ENCODE assay signal across 8 cellular contexts in the genomic region with DNA sequence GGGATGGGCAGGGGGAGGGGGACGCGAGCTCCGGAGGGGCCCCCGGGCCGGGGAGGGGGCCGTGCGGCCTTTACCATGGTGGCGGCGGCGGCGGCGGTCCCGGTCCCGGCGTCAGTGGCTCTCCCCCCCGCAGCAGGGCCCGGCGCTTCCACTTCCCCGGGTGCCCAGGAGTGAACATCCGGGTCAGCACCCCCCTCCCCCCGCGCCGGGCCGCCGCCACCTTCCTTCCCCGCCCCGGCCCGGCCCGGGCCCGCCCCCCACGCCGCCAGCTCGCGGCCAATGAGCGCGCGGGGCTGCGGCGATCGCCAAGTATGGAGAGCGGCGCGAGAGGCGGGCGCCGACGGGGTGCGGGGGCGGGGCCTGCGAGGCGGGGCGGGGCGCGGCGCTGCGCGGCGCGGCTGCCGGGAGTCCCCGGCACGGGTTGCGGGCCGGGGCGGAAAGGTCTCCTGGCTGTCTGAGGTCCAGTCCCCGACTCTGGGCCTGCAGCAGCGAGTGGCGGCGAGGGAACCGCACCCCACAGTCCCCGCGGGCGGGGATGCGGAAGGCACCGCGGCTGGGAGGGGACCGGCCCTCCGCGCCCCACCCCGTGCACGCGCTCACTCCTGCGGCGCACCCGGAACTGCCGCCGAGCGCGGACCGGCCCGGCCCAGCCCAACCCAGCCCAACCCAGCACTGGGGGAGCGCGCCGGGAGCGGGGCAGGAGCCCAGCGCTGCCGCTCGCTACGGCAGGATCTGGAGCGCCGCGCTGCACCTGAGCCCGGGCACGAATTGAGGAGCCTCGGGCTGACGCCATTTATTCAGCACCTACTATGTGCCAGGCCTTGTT. TPM values are rescaled to one million over a fixed set of nuclear protein-coding genes. Genes with fewer than 3 reads are reported as not detected.
DNase-seq lines count a peak whose midpoint lies in the region; FAIRE-seq and TF ChIP-seq lines count a peak whose summit lies in the region.

Gene CAPZB (minus strand): TSS at position 178 of the 826 bp plus-strand sequence. CDS start 101 bp downstream, at position 77.

- H3K9ac ChIP-seq in H9 (ENCODE audit: extremely low read depth, insufficient read length, low read length): peak within 1 kb of the TSS; percentile 89
- H3K9ac ChIP-seq in SK-N-MC (ENCODE audit: insufficient read length): peak within 1 kb of the TSS; percentile 96

- H3K27me3 ChIP-seq in H9 (ENCODE audit: insufficient read depth, low read length): no peaks in the 10 kb centered on the region
- H3K27me3 ChIP-seq in neutrophil: no peaks in the 10 kb centered on the region

- peaks cover 12% of the 10 kb centered on the region for H3K79me1 ChIP-seq in H9 (ENCODE audit: insufficient read depth, low read depth, low read length, poor library complexity, severe bottlenecking)

- CTCF ChIA-PET in activated naive CD4-positive, alpha-beta T cell treated with anti-CD3 and anti-CD28 coated beads for 36 hours (lab: Charles Lee): interaction anchor here (0.8 to 1.7 kb wide), 4 partner anchors 20 to 142 kb away, joined by 3 to 9 read pairs (median 4); no protein-coding TSS in a partner anchor

- no peak within 1 kb of the TSS for H2BK15ac ChIP-seq in H9 (ENCODE audit: low read depth, low read length)

- FAIRE-seq in frontal cortex (lab: Jason Lieb, UNC): no peak

- H3K27ac Mint-ChIP-seq in H9: peak within 1 kb of the TSS; percentile 93 to 99 (median 95)
- peak within 1 kb of the TSS; percentile 97 for H3K27ac Mint-ChIP-seq in activated naive CD4-positive, alpha-beta T cell treated with anti-CD3 and anti-CD28 coated beads for 36 hours

- no peak within 1 kb of the TSS for H3T11ph ChIP-seq in H9 (ENCODE audit: low read length)

- H3K27ac ChIP-seq in H9 (ENCODE audit: insufficient read length, low read depth, low read length): peak within 1 kb of the TSS; percentile 22
- H3K27ac ChIP-seq in SK-N-MC: peak within 1 kb of the TSS; percentile 87
- H3K27ac ChIP-seq in neutrophil: peak within 1 kb of the TSS; percentile 95

- no peak within 1 kb of the TSS for H4K8ac ChIP-seq in H9 (replicated peaks; ENCODE audit: insufficient read length, low read depth, low read length)

- peak; percentile 89 for DNase-seq in G401 (ENCODE audit: low spot score)
- DNase-seq in H9: peak; percentile 91
- peak; percentile 89 for DNase-seq in M059J (ENCODE audit: low read depth)
- no peak for DNase-seq in SK-N-MC (ENCODE audit: low read depth, low spot score)
- peak; percentile 95 for DNase-seq in activated naive CD4-positive, alpha-beta T cell treated with anti-CD3 and anti-CD28 coated beads for 36 hours
- peak; percentile 99 for DNase-seq in frontal cortex (ENCODE audit: low spot score in 2 of 2)

- no peak within 1 kb of the TSS for H2BK20ac ChIP-seq in H9 (ENCODE audit: low read depth, low read length, poor library complexity, severe bottlenecking)

- in situ Hi-C loops in G401 (cut with HindIII; ENCODE audit: low sequenced_read_pairs): no loop called here

- peak within 1 kb of the TSS; percentile 99 for H3K14ac ChIP-seq in H9 (ENCODE audit: insufficient read depth, low read length)

- H3K4me2 ChIP-seq in H9 (ENCODE audit: insufficient read depth, insufficient read length, low read length): peak within 1 kb of the TSS; percentile 41

- no peak within 1 kb of the TSS for H4K91ac ChIP-seq in H9 (ENCODE audit: insufficient read length, low read depth, low read length)

- no CpG with 5 or more reads among the region's 106 CpGs for WGBS in H9 (ENCODE audit: extremely low coverage, insufficient read length, low lambda C conversion rate)

- H2AFZ ChIP-seq in H9 (ENCODE audit: low read length): no peak within 1 kb of the TSS

- H2BK5ac ChIP-seq in H9 (ENCODE audit: insufficient read length, low read length): peak within 1 kb of the TSS; percentile 66

- TF ChIP-seq CTCF in H9 (conservative IDR thresholded peaks at IDR 0.05) (no peak), neutrophil (IDR thresholded peaks at IDR 0.05) (peak; percentile 30), subcutaneous adipose tissue (IDR thresholded peaks at IDR 0.05; ENCODE audit: low read depth) (no peak)

- H4K20me1 ChIP-seq in H9 (ENCODE audit: control insufficient read depth, insufficient read depth, insufficient read length): no peaks in the 10 kb centered on the region

- intact Hi-C loops in activated naive CD4-positive, alpha-beta T cell treated with anti-CD3 and anti-CD28 coated beads for 36 hours (cut with micrococcal nuclease): loop anchor here (1.0 to 5.0 kb wide), 3 partner anchors 111 to 233 kb away; partner anchors contain the start of genes EMC1 and MRTO4

- peak within 1 kb of the TSS; percentile 66; the same call in 1 of the 2 replicates for H3K4ac ChIP-seq in H9 (ENCODE audit: low read depth, low read length)

- H4K5ac ChIP-seq in H9 (ENCODE audit: insufficient read length, low read depth, low read length): no peak within 1 kb of the TSS

- H3K9me3 Mint-ChIP-seq in H9: no peaks in the 10 kb centered on the region
- no peaks in the 10 kb centered on the region for H3K9me3 Mint-ChIP-seq in activated naive CD4-positive, alpha-beta T cell treated with anti-CD3 and anti-CD28 coated beads for 36 hours

- H3K4me3 Mint-ChIP-seq in H9: peak within 1 kb of the TSS; percentile 95
- H3K4me3 Mint-ChIP-seq in activated naive CD4-positive, alpha-beta T cell treated with anti-CD3 and anti-CD28 coated beads for 36 hours: peak within 1 kb of the TSS; percentile 96

- H3K4me1 Mint-ChIP-seq in H9: peaks cover 44 to 51% of the 10 kb centered on the region in 2 experiments
- H3K4me1 Mint-ChIP-seq in activated naive CD4-positive, alpha-beta T cell treated with anti-CD3 and anti-CD28 coated beads for 36 hours (ENCODE audit: low read depth): peaks cover 57% of the 10 kb centered on the region

- no peak within 1 kb of the TSS for H3K56ac ChIP-seq in H9 (ENCODE audit: insufficient read length, low read depth, low read length)

- H3K36me3 Mint-ChIP-seq in H9 (ENCODE audit: insufficient read depth in 1 of 3, low read depth in 3 of 3): peaks cover 11 to 17% (median 14%) of the 10 kb centered on the region in 3 experiments
- H3K36me3 Mint-ChIP-seq in activated naive CD4-positive, alpha-beta T cell treated with anti-CD3 and anti-CD28 coated beads for 36 hours (ENCODE audit: low read depth): peaks cover 19% of the 10 kb centered on the region

- H3K4me1 ChIP-seq in H9 (ENCODE audit: insufficient read depth, low read length): peaks cover 29% of the 10 kb centered on the region
- peaks cover 52 to 62% of the 10 kb centered on the region in 2 experiments for H3K4me1 ChIP-seq in neutrophil (ENCODE audit: control insufficient read depth in 1 of 2, insufficient read depth in 1 of 2, low read depth in 1 of 2, low read length in 1 of 2)

- H3K27me3 Mint-ChIP-seq in H9 (ENCODE audit: low read depth): no peaks in the 10 kb centered on the region
- H3K27me3 Mint-ChIP-seq in activated naive CD4-positive, alpha-beta T cell treated with anti-CD3 and anti-CD28 coated beads for 36 hours (ENCODE audit: low read depth): no peaks in the 10 kb centered on the region

- H3K36me3 ChIP-seq in SK-N-MC (ENCODE audit: insufficient read depth, low read length) (peaks cover 7% of the 10 kb centered on the region), neutrophil (peaks cover 30% of the 10 kb centered on the region)

- no peak within 1 kb of the TSS for H3K23ac ChIP-seq in H9 (ENCODE audit: insufficient read length, low read depth, low read length)

- peaks cover 8% of the 10 kb centered on the region for H3K23me2 ChIP-seq in H9 (ENCODE audit: insufficient read length, low read depth, low read length, poor library complexity, severe bottlenecking)

- H2BK120ac ChIP-seq in H9 (ENCODE audit: low read depth, low read length, poor library complexity, severe bottlenecking): no peak within 1 kb of the TSS

- H3K4me3 ChIP-seq in SK-N-MC (peak within 1 kb of the TSS; percentile 88), neutrophil (ENCODE audit: low read depth in 1 of 2, low read length in 1 of 2) (peak within 1 kb of the TSS; percentile 83 to 89)

- peak within 1 kb of the TSS; percentile 84 for H2BK12ac ChIP-seq in H9 (ENCODE audit: insufficient read length, low read depth, low read length)

- H3K79me2 ChIP-seq in H9 (ENCODE audit: insufficient read depth, low read length): peaks cover 37% of the 10 kb centered on the region

- H2AK5ac ChIP-seq in H9 (ENCODE audit: insufficient read length, low read length): no peak within 1 kb of the TSS

- peak within 1 kb of the TSS; percentile 99 for H3K18ac ChIP-seq in H9 (ENCODE audit: insufficient read length, low read depth, low read length)

- H3K9me3 ChIP-seq in H9 (ENCODE audit: control insufficient read depth, low read depth, low read length) (no peaks in the 10 kb centered on the region), SK-N-MC (ENCODE audit: low read depth, low read length) (no peaks in the 10 kb centered on the region), neutrophil (no peaks in the 10 kb centered on the region)

RNA-seq across cellular contexts. Expression of gene CAPZB, which starts in this region (rescaled TPM):
- total RNA-seq in G401 (2014; rRNA removed; shearing (Covaris generic)): 342 and 345 TPM in 2 replicates
- total RNA-seq in H9 (2021): 343 and 348 TPM in 2 replicates
- 183 and 192 TPM in 2 replicates for total RNA-seq in M059J (2014; rRNA removed; shearing (Covaris generic))
- 100 to 1,000 TPM; 362 to 381 TPM for total RNA-seq in activated naive CD4-positive, alpha-beta T cell treated with anti-CD3 and anti-CD28 coated beads for 36 hours
- total RNA-seq in frontal cortex: 47.7 TPM
- total RNA-seq in subcutaneous adipose tissue: 100 to 1,000 TPM in 3 of 4 donors, 10 to 100 TPM in 1; 84.2 to 119 (median 102) TPM

Comparison
In these comparisons a context has a peak if more than half of its experiments do, and no peak if none do; other contexts are left out.
1. H3K27ac ChIP-seq: peak in every context shown above with its lines; median percentile 95 in neutrophil; 87 in SK-N-MC; 22 in H9.